29 cellular contexts compared by ENCODE assay signal in the genomic region with DNA sequence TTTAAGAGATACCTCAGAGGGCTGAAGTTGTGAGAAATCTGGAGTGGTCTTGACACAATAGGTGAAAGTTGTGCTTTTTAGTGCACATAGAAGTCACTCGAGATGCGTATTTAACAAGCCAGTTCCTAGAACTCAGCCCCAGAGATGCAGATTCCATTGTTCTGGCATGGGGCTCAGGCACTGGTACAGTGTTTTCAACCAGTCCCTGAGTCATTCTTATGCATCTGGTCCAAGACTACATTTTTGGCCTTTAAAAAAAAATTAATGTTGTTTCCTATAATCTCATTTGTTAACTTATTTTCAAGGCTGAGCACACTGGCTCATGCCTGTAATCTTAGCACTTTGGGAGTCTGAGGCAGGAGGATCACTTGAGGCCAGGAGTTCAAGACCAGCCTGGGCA. TPM values are rescaled to one million over a fixed set of nuclear protein-coding genes. Genes with fewer than 3 reads are reported as not detected.
"Had no signal": no experiment of that assay in that cellular context is flagged by ENCODE, and none has a peak within 500 bp of the region (broad histone marks: within the 10 kb centered on the region; RNA-seq: fewer than 3 reads in every experiment).

No MANE protein-coding gene starts in this region.

- H3K9ac ChIP-seq: SK-N-SH had no signal

- H3K36me3 ChIP-seq: ascending aorta, SJCRH30, WERI-Rb-1 had no signal

- H3K4me1 ChIP-seq: ascending aorta, body of pancreas, SJCRH30 had no signal

- H3K9me3 ChIP-seq: ascending aorta, body of pancreas, SJCRH30, SK-N-SH had no signal

- H3K27me3 ChIP-seq: ascending aorta, body of pancreas had no signal

- DNase-seq: activated CD4-positive, alpha-beta T cell treated with anti-CD3 and anti-CD28 coated beads for 36 hours; activated CD8-positive, alpha-beta memory T cell treated with anti-CD3 and anti-CD28 coated beads, Interleukin-2, amount 50 U/mL, for 48 hours; activated CD8-positive, alpha-beta T cell treated with anti-CD3 and anti-CD28 coated beads, Interleukin-2, amount 10 ng/mL, durations not matched to agents 7 days and 5 days; activated effector memory CD4-positive, alpha-beta T cell treated with anti-CD3 and anti-CD28 coated beads, Interleukin-2, amount 50 U/mL, for 16 hours; activated naive CD4-positive, alpha-beta T cell treated with Interleukin-2 at 50 U/mL for 16 hours; activated naive CD8-positive, alpha-beta T cell treated with anti-CD3 and anti-CD28 coated beads, Interleukin-2, amount 50 U/mL, for 24 hours; activated T-cell treated with anti-CD3 and anti-CD28 coated beads, Interleukin-2, amount 50 U/mL, for 24 hours; amniotic stem cell; body of pancreas; central memory CD4-positive, alpha-beta T cell; NCI-H1105; NCI-H1436; NCI-H1694 treated with DMSO at 0.1 percent for 48 hours; NCI-H2029 treated with DMSO at 0.1 percent for 48 hours; NCI-H345; NCI-H510A; NCI-H69; NK-92 treated with Interleukin-12 subunit alpha and Interleukin-12 subunit beta, amount 100 ng/mL, for 24 hours; OCI-M1; RPMI8226; SJCRH30; SK-N-SH; T-helper 1 cell; WERI-Rb-1 had no signal

- H3K27ac ChIP-seq: ascending aorta, body of pancreas, SJCRH30, WERI-Rb-1 had no signal

- H3K9me2 ChIP-seq: SK-N-SH had no signal

- ATAC-seq: activated CD8-positive, alpha-beta T cell treated with anti-CD3 and anti-CD28 coated beads, Interleukin-2, amount 10 ng/mL, durations not matched to agents 7 days and 5 days; activated naive CD4-positive, alpha-beta T cell treated with anti-CD3 and anti-CD28 coated beads, Interleukin-2, amount 50 U/mL, for 72 hours; activated naive CD8-positive, alpha-beta T cell treated with anti-CD3 and anti-CD28 coated beads, Interleukin-2, amount 50 U/mL, for 24 hours; body of pancreas; Panc1; Right ventricle myocardium inferior had no signal

- FAIRE-seq: bronchial epithelial cell had no signal

- H3K4me3 ChIP-seq: ascending aorta, body of pancreas, SJCRH30 had no signal

- H3K4me2 ChIP-seq: SK-N-SH had no signal

RNA-seq across cellular contexts. Expression of gene FAM200C, which starts 51.4 kb away (rescaled TPM):
- total RNA-seq: ascending aorta had no signal
